ENCODE assay signal across 11 cellular contexts in the genomic region with DNA sequence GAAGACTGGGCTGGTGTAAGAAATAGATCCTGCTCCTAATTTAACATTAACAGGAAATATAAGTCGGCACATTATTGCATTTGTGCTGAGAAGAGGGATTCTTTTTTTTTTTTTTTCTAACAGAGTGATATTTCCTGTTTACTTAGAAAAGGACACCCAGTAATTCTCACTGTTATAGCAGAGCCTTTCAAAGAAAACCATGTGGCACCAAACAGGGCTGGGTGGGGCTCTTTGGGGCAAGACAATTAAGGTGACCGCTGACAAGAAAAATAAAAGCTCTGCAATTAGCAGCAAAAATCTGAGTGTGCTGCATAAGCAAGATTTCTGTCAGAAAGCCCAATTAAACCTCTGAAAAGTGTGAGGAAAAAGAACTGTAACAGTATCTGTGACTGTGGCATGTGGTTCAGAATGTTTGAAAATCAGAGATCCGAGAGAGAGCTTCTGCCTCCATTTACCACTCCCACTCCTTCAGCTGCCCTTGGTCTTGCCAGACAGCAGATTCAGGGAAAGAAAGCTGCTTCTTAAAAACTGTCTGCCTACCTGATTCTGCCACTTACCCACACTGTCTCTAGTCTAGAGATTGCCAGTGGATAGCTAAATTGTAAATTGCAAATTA.
A peak's percentile ranks its signal among the peaks of the same experiment; 100 is the strongest.
DNase-seq lines count a peak whose midpoint lies in the region; ATAC-seq, FAIRE-seq and TF ChIP-seq lines count a peak whose summit lies in the region.
"Had no signal": no experiment of that assay in that cellular context is flagged by ENCODE, and none has a peak within 500 bp of the region (broad histone marks: within the 10 kb centered on the region; RNA-seq: fewer than 3 reads in every experiment).

No MANE protein-coding gene starts in this region.

- no peak for TF ChIP-seq RAD21 in HepG2 (CRISPR knock-in tag; IDR thresholded peaks at IDR 0.05)

- H4K20me1 ChIP-seq in HepG2 (ENCODE audit: insufficient read depth, low read length), result no peaks in the 10 kb centered on the region

- H3K36me3 Mint-ChIP-seq in activated T-helper 2 cell treated with anti-CD3 and anti-CD28 coated beads, Interferon-gamma antibody, Interleukin-2, Interleukin-4, amounts not matched to agents 10 μg/mL and 5 μg/mL and 100 μg/mL, durations not matched to agents 14 hours and 24 hours and 36 hours (ENCODE audit: low read depth), result peaks cover 17% of the 10 kb centered on the region

- H3K4me2 ChIP-seq in HepG2 (ENCODE audit: low read depth, low read length), result 0 out of 2 replicates have a peak overlapping the region, but pooled peaks have one; percentile 41

- CTCF ChIA-PET in HepG2 (lab: Yijun Ruan, JAX; ENCODE audit: low intra/inter-chr PET ratio, low total read pairs), result no interaction called here

- H3K27me3 ChIP-seq in HepG2 (ENCODE audit: control insufficient read depth in 1 of 2, insufficient read depth in 2 of 2, low read length in 2 of 2), result peaks cover 0 to 18% of the 10 kb centered on the region in 2 experiments; a peak in 2 of 5 replicates
- H3K27me3 ChIP-seq in thymus (ENCODE audit: control insufficient read depth, insufficient read depth), result no peaks in the 10 kb centered on the region
- H3K27me3 ChIP-seq in SJCRH30, result peaks cover 10% of the 10 kb centered on the region; the same call in 1 of the 2 replicates
- H3K27me3 ChIP-seq: heart right ventricle had no signal

- peak overlapping the region; percentile 78 for H3K27ac Mint-ChIP-seq in activated T-helper 2 cell treated with anti-CD3 and anti-CD28 coated beads, Interferon-gamma antibody, Interleukin-2, Interleukin-4, amounts not matched to agents 10 μg/mL and 5 μg/mL and 100 μg/mL, durations not matched to agents 14 hours and 24 hours and 36 hours

- H3K36me3 ChIP-seq in HepG2 (replicated peaks in 1 of 2; ENCODE audit: control insufficient read depth in 1 of 2, insufficient read depth in 2 of 2, low read length in 2 of 2) (no peaks in the 10 kb centered on the region), thymus (ENCODE audit: control insufficient read depth, insufficient read depth) (no peaks in the 10 kb centered on the region), SJCRH30 (no peaks in the 10 kb centered on the region)
- H3K36me3 ChIP-seq: heart right ventricle had no signal

- in situ Hi-C loops in HepG2 (cut with HindIII; ENCODE audit: extremely low pct_ligation_motif_present, low pct_unique_long_range_greater_than_20kb), result no loop called here

- H3K4me3 Mint-ChIP-seq in activated T-helper 2 cell treated with anti-CD3 and anti-CD28 coated beads, Interferon-gamma antibody, Interleukin-2, Interleukin-4, amounts not matched to agents 10 μg/mL and 5 μg/mL and 100 μg/mL, durations not matched to agents 14 hours and 24 hours and 36 hours (ENCODE audit: low read depth), result peak overlapping the region; percentile 30

- TF ChIP-seq CTCF in HepG2 (CRISPR knock-in tag; IDR thresholded peaks at IDR 0.05), result no peak

- peak overlapping the region; percentile 52 for H2AFZ ChIP-seq in HepG2 (ENCODE audit: low read length)

- no peak overlapping the region for H3K9ac ChIP-seq in HepG2 (ENCODE audit: insufficient read depth, low read depth, low read length)

- H3K27me3 Mint-ChIP-seq in activated T-helper 2 cell treated with anti-CD3 and anti-CD28 coated beads, Interferon-gamma antibody, Interleukin-2, Interleukin-4, amounts not matched to agents 10 μg/mL and 5 μg/mL and 100 μg/mL, durations not matched to agents 14 hours and 24 hours and 36 hours (ENCODE audit: low read depth), result peaks cover 3% of the 10 kb centered on the region

- no peak for FAIRE-seq in HepG2 (lab: Jason Lieb, UNC)
- FAIRE-seq: GM18507, TTC549 had no signal

- no peaks in the 10 kb centered on the region for H3K79me2 ChIP-seq in HepG2 (ENCODE audit: insufficient read depth, low read length)

- peak; percentile 23 for DNase-seq in activated naive CD4-positive, alpha-beta T cell treated with Interleukin-2 at 50 U/mL for 16 hours
- no peak for DNase-seq in activated naive CD4-positive, alpha-beta T cell treated with anti-CD3 and anti-CD28 coated beads, Interleukin-2, amount 50 U/mL, for 16 hours
- DNase-seq in activated T-helper 2 cell treated with anti-CD3 and anti-CD28 coated beads, Interferon-gamma antibody, Interleukin-2, Interleukin-4, amounts not matched to agents 10 μg/mL and 5 μg/mL and 100 μg/mL, durations not matched to agents 14 hours and 24 hours and 36 hours (ENCODE audit: low spot score), result peak; percentile 40
- DNase-seq in HepG2 (ENCODE audit: low spot score) (no peak), SJCRH30 (no peak)
- DNase-seq: heart right ventricle had no signal

- intact Hi-C loops in activated T-helper 2 cell treated with anti-CD3 and anti-CD28 coated beads, Interferon-gamma antibody, Interleukin-2, Interleukin-4, amounts not matched to agents 10 μg/mL and 5 μg/mL and 100 μg/mL, durations not matched to agents 14 hours and 24 hours and 36 hours (cut with micrococcal nuclease), result no loop called here
- intact Hi-C loops in HepG2 (cut with micrococcal nuclease; ENCODE audit: unreplicated experiment), result no loop called here

- H3K4me1 ChIP-seq in HepG2 (ENCODE audit: insufficient read depth, low read length) (peaks cover 22% of the 10 kb centered on the region), thymus (ENCODE audit: control insufficient read depth, insufficient read depth, low read length) (peaks cover 13% of the 10 kb centered on the region), SJCRH30 (no peaks in the 10 kb centered on the region)

- H3K9me3 Mint-ChIP-seq in activated T-helper 2 cell treated with anti-CD3 and anti-CD28 coated beads, Interferon-gamma antibody, Interleukin-2, Interleukin-4, amounts not matched to agents 10 μg/mL and 5 μg/mL and 100 μg/mL, durations not matched to agents 14 hours and 24 hours and 36 hours, result peaks cover 14% of the 10 kb centered on the region

- no peak for TF ChIP-seq EP300 in HepG2 (IDR thresholded peaks at IDR 0.05; ENCODE audit: low read depth in 2 of 2, low read length in 2 of 2)
- TF ChIP-seq EP300 in HepG2 (CRISPR knock-in tag; IDR thresholded peaks at IDR 0.05; ENCODE audit: borderline replicate concordance), result no peak

- H3K27ac ChIP-seq in HepG2 (ENCODE audit: extremely low read length, insufficient read depth, low read length) (no peak overlapping the region), thymus (ENCODE audit: low read depth) (peak overlapping the region; percentile 83), SJCRH30 (no peak overlapping the region)

- no TSS peak for BruUV-seq in HepG2 (replicated peaks; lab: Mats Ljungman, UMichigan)

- POLR2A ChIA-PET in HepG2 (lab: Yijun Ruan, JAX), result no interaction called here

- peaks cover 64% of the 10 kb centered on the region for H3K4me1 Mint-ChIP-seq in activated T-helper 2 cell treated with anti-CD3 and anti-CD28 coated beads, Interferon-gamma antibody, Interleukin-2, Interleukin-4, amounts not matched to agents 10 μg/mL and 5 μg/mL and 100 μg/mL, durations not matched to agents 14 hours and 24 hours and 36 hours (ENCODE audit: low read depth)

- no peak for TF ChIP-seq POLR2A in HepG2 (IDR thresholded peaks at IDR 0.05; ENCODE audit: insufficient read depth in 1 of 2, low read depth in 2 of 2, low read length in 2 of 2)

- H3K4me3 ChIP-seq in HepG2 (replicated peaks in 1 of 3; ENCODE audit: insufficient read depth in 1 of 3, low read depth in 2 of 3, low read length in 3 of 3), result 0 out of 6 replicates have a peak overlapping the region, but pooled peaks of 1 of the 3 experiments have one; percentile 28
- H3K4me3 ChIP-seq in thymus (ENCODE audit: low read length), result no peak overlapping the region
- H3K4me3 ChIP-seq in SJCRH30, result no peak overlapping the region
- H3K4me3 ChIP-seq: heart right ventricle had no signal

- H3K9me3 ChIP-seq in HepG2 (ENCODE audit: low read length) (no peaks in the 10 kb centered on the region), thymus (ENCODE audit: control insufficient read depth) (no peaks in the 10 kb centered on the region), SJCRH30 (replicated peaks) (no peaks in the 10 kb centered on the region)

- no peak for ATAC-seq in HepG2
- ATAC-seq in GM19351 (IDR thresholded peaks at IDR 0.05; ENCODE audit: unreplicated experiment), result no peak
- no peak for ATAC-seq in HG02678 (IDR thresholded peaks at IDR 0.05; ENCODE audit: unreplicated experiment)

- 14% methylated on average over 3 of the region's 3 CpGs for WGBS in HepG2 (ENCODE audit: low lambda C conversion rate)
- WGBS in thymus, result 26% methylated on average over 3 of the region's 3 CpGs

TF ChIP-seq in HepG2, 621 proteins besides CTCF, POLR2A, EP300 and RAD21 (continues in another document):
- TF ChIP-seq, protein P1, sequence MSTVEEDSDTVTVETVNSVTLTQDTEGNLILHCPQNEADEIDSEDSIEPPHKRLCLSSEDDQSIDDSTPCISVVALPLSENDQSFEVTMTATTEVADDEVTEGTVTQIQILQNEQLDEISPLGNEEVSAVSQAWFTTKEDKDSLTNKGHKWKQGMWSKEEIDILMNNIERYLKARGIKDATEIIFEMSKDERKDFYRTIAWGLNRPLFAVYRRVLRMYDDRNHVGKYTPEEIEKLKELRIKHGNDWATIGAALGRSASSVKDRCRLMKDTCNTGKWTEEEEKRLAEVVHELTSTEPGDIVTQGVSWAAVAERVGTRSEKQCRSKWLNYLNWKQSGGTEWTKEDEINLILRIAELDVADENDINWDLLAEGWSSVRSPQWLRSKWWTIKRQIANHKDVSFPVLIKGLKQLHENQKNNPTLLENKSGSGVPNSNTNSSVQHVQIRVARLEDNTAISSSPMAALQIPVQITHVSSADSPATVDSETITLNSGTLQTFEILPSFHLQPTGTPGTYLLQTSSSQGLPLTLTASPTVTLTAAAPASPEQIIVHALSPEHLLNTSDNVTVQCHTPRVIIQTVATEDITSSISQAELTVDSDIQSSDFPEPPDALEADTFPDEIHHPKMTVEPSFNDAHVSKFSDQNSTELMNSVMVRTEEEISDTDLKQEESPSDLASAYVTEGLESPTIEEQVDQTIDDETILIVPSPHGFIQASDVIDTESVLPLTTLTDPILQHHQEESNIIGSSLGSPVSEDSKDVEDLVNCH (CRISPR knock-in tag; IDR thresholded peaks at IDR 0.05), result no peak
- TF ChIP-seq ZNF17 (CRISPR knock-in tag; IDR thresholded peaks at IDR 0.05) (no peak), ZBTB49 (CRISPR knock-in tag; IDR thresholded peaks at IDR 0.05; ENCODE audit: borderline replicate concordance) (no peak)

Comparison
In these comparisons a context has a peak if more than half of its experiments do, and no peak if none do; other contexts are left out.
1. DNase-seq: peak in activated naive CD4-positive, alpha-beta T cell treated with Interleukin-2 at 50 U/mL for 16 hours (single experiment) and activated T-helper 2 cell treated with anti-CD3 and anti-CD28 coated beads, Interferon-gamma antibody, Interleukin-2, Interleukin-4, amounts not matched to agents 10 μg/mL and 5 μg/mL and 100 μg/mL, durations not matched to agents 14 hours and 24 hours and 36 hours (single experiment); none in activated naive CD4-positive, alpha-beta T cell treated with anti-CD3 and anti-CD28 coated beads, Interleukin-2, amount 50 U/mL, for 16 hours (single experiment), HepG2 (single experiment) and SJCRH30 (0 of 2).